In genomic region chr6:3261518-3261820, GRCh38 we compare ENCODE assay signal across 16 cellular contexts. TPM values are rescaled to one million over a fixed set of nuclear protein-coding genes. Genes with fewer than 3 reads are reported as not detected.
DNase-seq lines count a peak whose midpoint lies in the region; ATAC-seq and TF ChIP-seq lines count a peak whose summit lies in the region.
"Had no signal": no experiment of that assay in that cellular context is flagged by ENCODE, and none has a peak within 500 bp of the region (broad histone marks: within the 10 kb centered on the region; RNA-seq: fewer than 3 reads in every experiment).

No MANE protein-coding gene starts in this region.

- POLR2A ChIA-PET in activated naive CD8-positive, alpha-beta T cell treated with anti-CD3 and anti-CD28 coated beads, Interleukin-2, amount 10 ng/mL, durations not matched to agents 7 days and 5 days (lab: Charles Lee), result no interaction called here

- peaks cover 72% of the 10 kb centered on the region for H3K79me2 ChIP-seq in GM23338 (replicated peaks; ENCODE audit: insufficient read depth)
- H3K79me2 ChIP-seq in neural cell (replicated peaks; ENCODE audit: insufficient read depth, low read length), result peaks cover 45% of the 10 kb centered on the region

- H3K4me1 ChIP-seq in GM23338 (ENCODE audit: insufficient read depth), result peaks cover 21% of the 10 kb centered on the region

- TF ChIP-seq CTCF in GM23338 (conservative IDR thresholded peaks at IDR 0.05; ENCODE audit: low read depth in 2 of 2), result no peak
- no peak for TF ChIP-seq CTCF in neural cell (IDR thresholded peaks at IDR 0.05; ENCODE audit: poor library complexity, severe bottlenecking)

- no peak overlapping the region for H3K9ac ChIP-seq in neural cell (ENCODE audit: low read length)

- no peak for TF ChIP-seq EP300 in neural cell (conservative IDR thresholded peaks at IDR 0.05; ENCODE audit: poor library complexity, severe bottlenecking)

- H3K36me3 Mint-ChIP-seq in T-helper 1 cell treated with Interleukin-12 subunit alpha and Interleukin-12 subunit beta and Interleukin-4 antibody, amounts not matched to agents 30 μg/mL and 1 μg/mL, for 36 hours (ENCODE audit: low read depth), result peaks cover 4% of the 10 kb centered on the region
- peaks cover 38% of the 10 kb centered on the region for H3K36me3 Mint-ChIP-seq in GM23338 (ENCODE audit: low read depth)
- H3K36me3 Mint-ChIP-seq in activated naive CD8-positive, alpha-beta T cell treated with anti-CD3 and anti-CD28 coated beads, Interleukin-2, amount 10 ng/mL, durations not matched to agents 7 days and 5 days, result peaks cover 10% of the 10 kb centered on the region

- no peaks in the 10 kb centered on the region for H3K9me3 Mint-ChIP-seq in T-helper 1 cell treated with Interleukin-12 subunit alpha and Interleukin-12 subunit beta and Interleukin-4 antibody, amounts not matched to agents 30 μg/mL and 1 μg/mL, for 36 hours
- H3K9me3 Mint-ChIP-seq in GM23338, result no peaks in the 10 kb centered on the region
- H3K9me3 Mint-ChIP-seq in activated naive CD8-positive, alpha-beta T cell treated with anti-CD3 and anti-CD28 coated beads, Interleukin-2, amount 10 ng/mL, durations not matched to agents 7 days and 5 days, result no peaks in the 10 kb centered on the region
- H3K9me3 Mint-ChIP-seq: activated CD4-positive, alpha-beta memory T cell treated with anti-CD3 and anti-CD28 coated beads, Interleukin-2, amount 10 ng/mL, durations not matched to agents 7 days and 5 days had no signal

- H3F3A ChIP-seq in GM23338 (replicated peaks; ENCODE audit: low read depth) (0 out of 2 replicates have a peak, but pooled peaks cover 3% of the 10 kb centered on the region), neural cell (ENCODE audit: insufficient read depth, low read length, poor library complexity, severe bottlenecking) (no peaks in the 10 kb centered on the region)

- no peak for DNase-seq in T-helper 1 cell
- no peak for DNase-seq in GM23338 (ENCODE audit: low spot score)
- DNase-seq in activated naive CD8-positive, alpha-beta T cell treated with anti-CD3 and anti-CD28 coated beads, Interleukin-2, amount 10 ng/mL, durations not matched to agents 7 days and 5 days, result no peak
- no peak for DNase-seq in DMS 273 (lab: John Stamatoyannopoulos, UW; ENCODE audit: unreplicated experiment)
- no peak for DNase-seq in NOMO-1 (lab: John Stamatoyannopoulos, UW; ENCODE audit: unreplicated experiment in 2 of 2)
- no peak for DNase-seq in NCI-H69 (lab: John Stamatoyannopoulos, UW)
- DNase-seq: activated CD4-positive, alpha-beta memory T cell treated with anti-CD3 and anti-CD28 coated beads, Interleukin-2, amount 10 ng/mL, durations not matched to agents 7 days and 5 days; cerebellar nuclear complex; foreskin melanocyte; GDM1; KBM-7; NCI-H2171 treated with DMSO at 0.1 percent for 48 hours; SHP77 had no signal

- H3K4me1 Mint-ChIP-seq in T-helper 1 cell treated with Interleukin-12 subunit alpha and Interleukin-12 subunit beta and Interleukin-4 antibody, amounts not matched to agents 30 μg/mL and 1 μg/mL, for 36 hours (ENCODE audit: low read depth), result peaks cover 24% of the 10 kb centered on the region
- H3K4me1 Mint-ChIP-seq in GM23338, result peaks cover 27% of the 10 kb centered on the region
- H3K4me1 Mint-ChIP-seq in activated naive CD8-positive, alpha-beta T cell treated with anti-CD3 and anti-CD28 coated beads, Interleukin-2, amount 10 ng/mL, durations not matched to agents 7 days and 5 days, result peaks cover 31% of the 10 kb centered on the region

- H3K9me2 ChIP-seq in GM23338 (ENCODE audit: insufficient read depth) (no peaks in the 10 kb centered on the region), neural cell (ENCODE audit: insufficient read depth, low read length) (no peaks in the 10 kb centered on the region)

- H3K36me3 ChIP-seq in GM23338 (ENCODE audit: insufficient read depth), result no peaks in the 10 kb centered on the region; the same call in 1 of the 2 replicates
- H3K36me3 ChIP-seq in neural cell (ENCODE audit: insufficient read depth, low read length), result no peaks in the 10 kb centered on the region

- H3K27me3 ChIP-seq in GM23338 (ENCODE audit: insufficient read depth) (no peaks in the 10 kb centered on the region), neural cell (ENCODE audit: insufficient read depth, low read depth, low read length) (no peaks in the 10 kb centered on the region)

- H3K4me3 ChIP-seq in GM23338 (no peak overlapping the region), neural cell (ENCODE audit: low read length) (peak overlapping the region; percentile 34)

- peak overlapping the region; percentile 58 for H3K4me3 Mint-ChIP-seq in T-helper 1 cell treated with Interleukin-12 subunit alpha and Interleukin-12 subunit beta and Interleukin-4 antibody, amounts not matched to agents 30 μg/mL and 1 μg/mL, for 36 hours
- no peak overlapping the region for H3K4me3 Mint-ChIP-seq in GM23338
- H3K4me3 Mint-ChIP-seq in activated naive CD8-positive, alpha-beta T cell treated with anti-CD3 and anti-CD28 coated beads, Interleukin-2, amount 10 ng/mL, durations not matched to agents 7 days and 5 days, result peak overlapping the region; percentile 93

- TF ChIP-seq RAD21 in neural cell (conservative IDR thresholded peaks at IDR 0.05), result no peak

- H3K27ac ChIP-seq in GM23338 (ENCODE audit: low read depth) (no peak overlapping the region), neural cell (ENCODE audit: low read length) (no peak overlapping the region)
- H3K27ac ChIP-seq: 22Rv1 had no signal

- peaks cover 11% of the 10 kb centered on the region for H3K27me3 Mint-ChIP-seq in T-helper 1 cell treated with Interleukin-12 subunit alpha and Interleukin-12 subunit beta and Interleukin-4 antibody, amounts not matched to agents 30 μg/mL and 1 μg/mL, for 36 hours (ENCODE audit: low read depth)
- H3K27me3 Mint-ChIP-seq in GM23338 (ENCODE audit: insufficient read depth, low read depth, poor library complexity), result peaks cover 14% of the 10 kb centered on the region
- peaks cover 11% of the 10 kb centered on the region for H3K27me3 Mint-ChIP-seq in activated naive CD8-positive, alpha-beta T cell treated with anti-CD3 and anti-CD28 coated beads, Interleukin-2, amount 10 ng/mL, durations not matched to agents 7 days and 5 days

- no peak for ATAC-seq in GM23338
- no peak for ATAC-seq in activated naive CD8-positive, alpha-beta T cell treated with anti-CD3 and anti-CD28 coated beads, Interleukin-2, amount 10 ng/mL, durations not matched to agents 7 days and 5 days (ENCODE audit: low read depth)

- no peaks in the 10 kb centered on the region for H3K9me3 ChIP-seq in neural cell (ENCODE audit: low read length)

- no peak overlapping the region for H3K27ac Mint-ChIP-seq in T-helper 1 cell treated with Interleukin-12 subunit alpha and Interleukin-12 subunit beta and Interleukin-4 antibody, amounts not matched to agents 30 μg/mL and 1 μg/mL, for 36 hours
- H3K27ac Mint-ChIP-seq in GM23338, result no peak overlapping the region
- no peak overlapping the region for H3K27ac Mint-ChIP-seq in activated naive CD8-positive, alpha-beta T cell treated with anti-CD3 and anti-CD28 coated beads, Interleukin-2, amount 10 ng/mL, durations not matched to agents 7 days and 5 days

- peaks cover 21% of the 10 kb centered on the region for H4K20me1 ChIP-seq in GM23338 (replicated peaks; ENCODE audit: insufficient read depth)
- H4K20me1 ChIP-seq in neural cell (ENCODE audit: insufficient read depth), result no peaks in the 10 kb centered on the region

- H3K4me2 ChIP-seq in GM23338 (peak overlapping the region; percentile 72; the same call in 1 of the 2 replicates), neural cell (ENCODE audit: low read length) (no peak overlapping the region)

- H2AFZ ChIP-seq in GM23338 (no peak overlapping the region), neural cell (ENCODE audit: low read depth, low read length) (no peak overlapping the region)

TF ChIP-seq in GM23338, 12 proteins besides CTCF, POLR2A, EP300 and RAD21:
- TF ChIP-seq JUNB (IDR thresholded peaks at IDR 0.05; ENCODE audit: unreplicated experiment), result no peak

TF ChIP-seq in neural cell, 6 proteins besides CTCF, POLR2A, EP300 and RAD21:
- TF ChIP-seq MXI1 (conservative IDR thresholded peaks at IDR 0.05; ENCODE audit: poor library complexity, severe bottlenecking), result no peak
TF ChIP-seq in neural cell: peak in this region for 0.

RNA-seq across cellular contexts. Expression of gene PSMG4, which starts 2.7 kb away (rescaled TPM):
- total RNA-seq in GM23338 (2014; rRNA removed; shearing (Covaris generic)), result 30.6 and 37.2 TPM in 2 replicates
- polyA plus RNA-seq in GM23338 (2016; fragmentation: Nextera tagmentation; extraction: Ambion mirVana), result 168 and 180 TPM in 2 replicates
- total RNA-seq in activated naive CD8-positive, alpha-beta T cell treated with anti-CD3 and anti-CD28 coated beads, Interleukin-2, amount 10 ng/mL, durations not matched to agents 7 days and 5 days, result 10 to 100 TPM; 26.8 to 29.1 TPM
- polyA plus RNA-seq in neural cell, result 52.0 and 53.8 TPM in 2 replicates
- 59.2 and 75.0 TPM in 2 replicates for polyA minus RNA-seq in neural cell

RNA-seq across cellular contexts. Expression of gene TUBB2B, which starts 34.0 kb away (rescaled TPM):
- 794 and 802 TPM in 2 replicates for total RNA-seq in GM23338 (2014; rRNA removed; shearing (Covaris generic))
- polyA plus RNA-seq in GM23338 (2016; fragmentation: Nextera tagmentation; extraction: Ambion mirVana) (355 and 376 TPM in 2 replicates), neural cell (3,172 and 3,711 TPM in 2 replicates)
- not detected for total RNA-seq in activated naive CD8-positive, alpha-beta T cell treated with anti-CD3 and anti-CD28 coated beads, Interleukin-2, amount 10 ng/mL, durations not matched to agents 7 days and 5 days
- polyA minus RNA-seq in neural cell, result 2,433 and 2,771 TPM in 2 replicates
- total RNA-seq: activated CD4-positive, alpha-beta memory T cell treated with anti-CD3 and anti-CD28 coated beads, Interleukin-2, amount 10 ng/mL, durations not matched to agents 7 days and 5 days had no signal

Comparison
In these comparisons a context has a peak if more than half of its experiments do, and no peak if none do; other contexts are left out.
1. RNA of gene TUBB2B, which starts 34.0 kb away (total RNA-seq): 794 to 802 TPM in GM23338; not detected in activated naive CD8-positive, alpha-beta T cell treated with anti-CD3 and anti-CD28 coated beads, Interleukin-2, amount 10 ng/mL, durations not matched to agents 7 days and 5 days; every median in the first group is over 100 times any median in the second.